In the genomic region with DNA sequence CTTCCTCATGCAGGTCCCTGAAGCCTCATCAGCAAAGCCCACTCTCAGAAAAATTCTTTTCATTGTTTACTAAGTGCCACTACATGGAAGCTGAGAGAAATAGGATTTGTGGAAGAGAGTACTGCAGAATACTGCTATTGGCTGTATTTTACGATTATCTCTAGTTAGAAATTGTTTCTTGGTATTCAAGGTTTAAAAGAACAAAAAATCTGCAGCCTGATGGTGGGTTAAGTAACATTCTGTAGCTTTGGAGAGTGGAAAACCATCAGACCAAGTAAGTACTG, we compare ENCODE assay signal across 8 cellular contexts. TPM values are rescaled to one million over a fixed set of nuclear protein-coding genes. Genes with fewer than 3 reads are reported as not detected.
DNase-seq lines count a peak whose midpoint lies in the region; ATAC-seq, FAIRE-seq and TF ChIP-seq lines count a peak whose summit lies in the region.

No MANE protein-coding gene starts in this region.

- H3K4me1 ChIP-seq in BLaER1 treated with 17β-estradiol and CSF1 and Interleukin-3, amounts not matched to agents 10 nM and 100 nM = peaks cover 57 to 68% (median 63%) of the 10 kb centered on the region in 10 experiments
- H3K4me1 ChIP-seq in duodenal mucosa (ENCODE audit: control insufficient read depth in 1 of 2, insufficient read depth in 2 of 2, low read length in 2 of 2) (peaks cover 38 to 45% of the 10 kb centered on the region in 2 donors), neural progenitor cell (peaks cover 6% of the 10 kb centered on the region), pancreas (peaks cover 0 to 9% (median 0%) of the 10 kb centered on the region in 3 donors)

- no peak for FAIRE-seq in pancreas (lab: Jason Lieb, UNC)

- no peak for ATAC-seq in GM21367 (IDR thresholded peaks at IDR 0.05; ENCODE audit: unreplicated experiment)
- ATAC-seq in pancreas = no peak

- peaks cover 25% of the 10 kb centered on the region for H3F3A ChIP-seq in neural progenitor cell (ENCODE audit: low read depth)

- no peaks in the 10 kb centered on the region for H3K27me3 ChIP-seq in BLaER1 treated with 17β-estradiol and CSF1 and Interleukin-3, amounts not matched to agents 10 nM and 100 nM
- H3K27me3 ChIP-seq in MG63 (no peaks in the 10 kb centered on the region), duodenal mucosa (ENCODE audit: control insufficient read depth in 1 of 2, insufficient read depth in 2 of 2, low read length in 2 of 2) (peaks cover 0 to 2% of the 10 kb centered on the region in 2 donors), neural progenitor cell (no peaks in the 10 kb centered on the region), pancreas (no peaks in the 10 kb centered on the region)

- peak overlapping the region; percentile 79 to 96 (median 94) for H3K4me2 ChIP-seq in BLaER1 treated with 17β-estradiol and CSF1 and Interleukin-3, amounts not matched to agents 10 nM and 100 nM
- peak overlapping the region; percentile 71 for H3K4me2 ChIP-seq in neural progenitor cell

- peaks cover 7% of the 10 kb centered on the region for H3K27me3 Mint-ChIP-seq in neural progenitor cell (ENCODE audit: insufficient read depth, low read depth)

- H3K79me2 ChIP-seq in neural progenitor cell (ENCODE audit: low read depth) = no peaks in the 10 kb centered on the region

- H3K27ac ChIP-seq in BLaER1 treated with 17β-estradiol and CSF1 and Interleukin-3, amounts not matched to agents 10 nM and 100 nM = peak overlapping the region in 10 of 11 experiments; percentile 23 to 75 (median 66); a peak in 18 of 22 replicates
- no peak overlapping the region for H3K27ac ChIP-seq in duodenal mucosa (ENCODE audit: low read depth, low read length)
- H3K27ac ChIP-seq in neural progenitor cell = no peak overlapping the region
- no peak overlapping the region for H3K27ac ChIP-seq in pancreas

- H3K36me3 Mint-ChIP-seq in neural progenitor cell = peaks cover 8% of the 10 kb centered on the region

- H3K4me1 Mint-ChIP-seq in neural progenitor cell = peaks cover 13% of the 10 kb centered on the region

- 50 to 59% methylated on average over 1 of the region's 1 CpG for whole genome bisulfite sequencing in pancreas, 2 donors

- intact Hi-C loops in pancreas (cut with DNase I) = no loop called here

- H4K20me1 ChIP-seq in BLaER1 treated with 17β-estradiol and CSF1 and Interleukin-3, amounts not matched to agents 10 nM and 100 nM = peaks cover 12 to 47% (median 31%) of the 10 kb centered on the region in 11 experiments; a peak in 20 of 22 replicates
- H4K20me1 ChIP-seq in neural progenitor cell (ENCODE audit: low read depth) = no peaks in the 10 kb centered on the region

- no peak for DNase-seq in MG63
- no peak for DNase-seq in neural progenitor cell (ENCODE audit: low spot score)
- DNase-seq in UCSD-AML1 (lab: John Stamatoyannopoulos, UW; ENCODE audit: unreplicated experiment) = no peak
- no peak for DNase-seq in pancreas
- no peak for DNase-seq in hippocampal formation (lab: John Stamatoyannopoulos, UW)

- peaks cover 26 to 40% (median 34%) of the 10 kb centered on the region in 11 experiments for H3K36me3 ChIP-seq in BLaER1 treated with 17β-estradiol and CSF1 and Interleukin-3, amounts not matched to agents 10 nM and 100 nM
- H3K36me3 ChIP-seq in MG63 (peaks cover 28% of the 10 kb centered on the region), duodenal mucosa (ENCODE audit: control insufficient read depth in 1 of 2, insufficient read depth in 2 of 2, low read length in 2 of 2) (peaks cover 4 to 18% of the 10 kb centered on the region in 2 donors), neural progenitor cell (no peaks in the 10 kb centered on the region), pancreas (peaks cover 0 to 19% (median 12%) of the 10 kb centered on the region in 3 donors)

- no peaks in the 10 kb centered on the region for H3K9me3 Mint-ChIP-seq in neural progenitor cell

- peak overlapping the region; percentile 32 to 76 (median 62); a peak in 21 of 22 replicates for H3K9ac ChIP-seq in BLaER1 treated with 17β-estradiol and CSF1 and Interleukin-3, amounts not matched to agents 10 nM and 100 nM
- H3K9ac ChIP-seq in duodenal mucosa (ENCODE audit: low read depth in 1 of 2, low read length in 2 of 2) = no peak overlapping the region
- no peak overlapping the region for H3K9ac ChIP-seq in neural progenitor cell

- TF ChIP-seq CTCF in neural progenitor cell (IDR thresholded peaks at IDR 0.05) (no peak), pancreas (IDR thresholded peaks at IDR 0.05) (no peak)

- H3K4me3 Mint-ChIP-seq in neural progenitor cell = no peak overlapping the region

- H3K9me3 ChIP-seq in BLaER1 treated with 17β-estradiol and CSF1 and Interleukin-3, amounts not matched to agents 10 nM and 100 nM (replicated peaks in 1 of 11) = no peaks in the 10 kb centered on the region
- H3K9me3 ChIP-seq in MG63 (no peaks in the 10 kb centered on the region), duodenal mucosa (ENCODE audit: control insufficient read depth in 1 of 2, low read length in 2 of 2) (no peaks in the 10 kb centered on the region), neural progenitor cell (ENCODE audit: low read depth) (no peaks in the 10 kb centered on the region), pancreas (no peaks in the 10 kb centered on the region)

- H3K4me3 ChIP-seq in BLaER1 treated with 17β-estradiol and CSF1 and Interleukin-3, amounts not matched to agents 10 nM and 100 nM = peak overlapping the region; percentile 35 to 67 (median 48); a peak in 19 of 20 replicates
- H3K4me3 ChIP-seq in MG63 (peak overlapping the region; percentile 6; the same call in 1 of the 2 replicates), duodenal mucosa (ENCODE audit: low read depth in 1 of 2, low read length in 2 of 2) (peak overlapping the region; percentile 41 to 59), neural progenitor cell (peak overlapping the region; percentile 33), pancreas (peak overlapping the region in 1 of 4 donors; percentile 37)

- no peak overlapping the region for H2AFZ ChIP-seq in neural progenitor cell (replicated peaks)

- H3K27ac Mint-ChIP-seq in neural progenitor cell = peak overlapping the region; percentile 57

RNA-seq across cellular contexts. Expression of a gene that starts 27.3 kb away (rescaled TPM):
- 396 and 445 TPM in 2 replicates for total RNA-seq in MG63 (2014; rRNA removed; shearing (Covaris generic); ENCODE audit: low replicate concordance)
- 162 and 192 TPM in 2 replicates for total RNA-seq in neural progenitor cell (ENCODE audit: low replicate concordance)
- 100 to 1,000 TPM in 1 of 6 donors, 10 to 100 TPM in 5; 47.3 to 118 (median 60.6) TPM for total RNA-seq in pancreas
- 10 to 100 TPM; 44.9 to 71.0 TPM for polyA plus RNA-seq in pancreas

RNA-seq across cellular contexts. Expression of a gene that starts 28.3 kb away (rescaled TPM):
- 153 and 197 TPM in 2 replicates for total RNA-seq in MG63 (2014; rRNA removed; shearing (Covaris generic); ENCODE audit: low replicate concordance)
- total RNA-seq in neural progenitor cell (ENCODE audit: low replicate concordance) = 117 and 135 TPM in 2 replicates
- total RNA-seq in pancreas = 10 to 100 TPM; 17.3 to 29.1 (median 21.7) TPM
- 10 to 100 TPM; 14.0 to 29.1 TPM for polyA plus RNA-seq in pancreas

RNA-seq across cellular contexts. Expression of a gene that starts 44.5 kb away (rescaled TPM):
- 59.9 and 76.0 TPM in 2 replicates for total RNA-seq in MG63 (2014; rRNA removed; shearing (Covaris generic); ENCODE audit: low replicate concordance)
- total RNA-seq in neural progenitor cell (ENCODE audit: low replicate concordance) (76.7 and 83.1 TPM in 2 replicates), pancreas (10 to 100 TPM; 30.5 to 48.0 (median 39.7) TPM)
- 10 to 100 TPM; 44.6 to 53.2 TPM for polyA plus RNA-seq in pancreas

Comparison
In these comparisons a context has a peak if more than half of its experiments do, and no peak if none do; other contexts are left out.
1. H3K27ac ChIP-seq: peak in BLaER1 treated with 17β-estradiol and CSF1 and Interleukin-3, amounts not matched to agents 10 nM and 100 nM (10 of 11); none in duodenal mucosa (single experiment), neural progenitor cell (single experiment) and pancreas (0 of 4).
2. H3K9ac ChIP-seq: peak in BLaER1 treated with 17β-estradiol and CSF1 and Interleukin-3, amounts not matched to agents 10 nM and 100 nM (11 of 11); none in duodenal mucosa (0 of 2) and neural progenitor cell (single experiment).